ENCODE assay signal across 1 cellular context in genomic region chr12:53253298-53253697, GRCh38.
TF ChIP-seq lines count a peak whose summit lies in the region.

No MANE protein-coding gene starts in this region.

TF ChIP-seq in endothelial cell of umbilical vein, 7 proteins besides CTCF, POLR2A, EP300 and RAD21:
- TF ChIP-seq FOS (IDR thresholded peaks at IDR 0.05; ENCODE audit: borderline replicate concordance, insufficient read depth, low read length) (no peak), MYC (IDR thresholded peaks at IDR 0.05; ENCODE audit: low read depth, low read length) (no peak), POLR2AphosphoS5 (IDR thresholded peaks at IDR 0.05; ENCODE audit: insufficient read depth, low read depth, low read length) (no peak), JUN (IDR thresholded peaks at IDR 0.05; ENCODE audit: borderline replicate concordance, insufficient read depth, insufficient read length, low read depth) (no peak)
- TF ChIP-seq, protein P1, sequence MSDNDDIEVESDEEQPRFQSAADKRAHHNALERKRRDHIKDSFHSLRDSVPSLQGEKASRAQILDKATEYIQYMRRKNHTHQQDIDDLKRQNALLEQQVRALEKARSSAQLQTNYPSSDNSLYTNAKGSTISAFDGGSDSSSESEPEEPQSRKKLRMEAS (IDR thresholded peaks at IDR 0.05; ENCODE audit: insufficient read depth, insufficient read length), result no peak
